Comparison of ENCODE assay signal across 8 cellular contexts in the genomic region with DNA sequence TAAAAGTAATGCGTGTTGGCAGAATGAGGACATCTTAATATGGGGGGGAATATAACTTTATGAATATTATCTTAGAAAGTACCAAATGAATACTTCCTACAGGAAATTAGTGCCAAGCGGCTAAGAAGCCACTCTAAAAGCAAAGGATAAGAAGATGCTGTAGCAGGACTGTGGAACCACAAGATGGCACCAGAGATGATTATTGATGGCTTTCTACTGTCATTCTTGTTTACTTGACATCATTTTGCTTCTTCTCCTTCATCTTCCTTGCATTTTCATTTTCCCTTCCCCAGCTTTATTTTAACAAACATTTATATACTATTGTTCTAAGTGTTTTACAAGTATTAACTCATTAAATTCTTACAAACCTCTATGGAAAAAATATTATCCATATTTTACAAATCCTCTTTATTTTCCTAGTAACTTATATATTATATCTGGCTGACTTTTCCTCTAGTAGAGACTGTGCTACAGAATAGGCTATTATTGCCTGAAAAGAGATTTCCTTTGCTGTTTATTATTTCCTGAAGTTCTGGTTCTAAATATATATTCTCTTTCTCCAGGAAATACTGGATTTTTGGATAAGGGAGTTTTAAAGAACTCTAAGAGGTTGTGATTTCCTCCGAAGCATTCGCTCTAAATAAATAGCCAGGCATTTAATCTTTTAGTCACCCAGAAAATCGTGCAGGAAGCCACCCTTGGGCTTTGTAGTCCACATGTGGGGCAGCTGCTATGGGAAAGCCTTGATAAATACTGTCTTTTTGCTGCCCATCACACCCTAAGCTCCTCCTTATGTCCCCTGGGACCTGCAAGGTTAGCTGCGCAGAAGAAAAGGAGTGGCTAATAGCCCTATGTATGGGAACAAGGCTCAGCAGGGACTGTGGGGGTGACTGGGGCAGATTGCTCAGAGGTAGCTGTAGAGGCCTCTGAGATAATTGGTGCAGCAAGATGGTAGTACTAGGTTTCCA. TPM values are rescaled to one million over a fixed set of nuclear protein-coding genes. Genes with fewer than 3 reads are reported as not detected.
A peak's percentile ranks its signal among the peaks of the same experiment; 100 is the strongest.
DNase-seq lines count a peak whose midpoint lies in the region; ATAC-seq, FAIRE-seq and TF ChIP-seq lines count a peak whose summit lies in the region.

No MANE protein-coding gene starts in this region.

- H2BK15ac ChIP-seq in H1 (ENCODE audit: low read length), result no peak overlapping the region

- H3K4ac ChIP-seq in H1 (replicated peaks; ENCODE audit: insufficient read length, low read depth, low read length), result no peak overlapping the region

- H3K36me3 Mint-ChIP-seq in Calu3 (ENCODE audit: insufficient read depth, unreplicated experiment) (no peaks in the 10 kb centered on the region), osteocyte (ENCODE audit: unreplicated experiment) (peaks cover 4% of the 10 kb centered on the region)

- no peak for TF ChIP-seq POLR2A in H1 (IDR thresholded peaks at IDR 0.05; ENCODE audit: control extremely low read depth in 1 of 2, low read depth in 2 of 2, low read length in 2 of 2)

- H3K9me2 ChIP-seq in PC-3 (replicated peaks; ENCODE audit: low read length), result no peaks in the 10 kb centered on the region

- no peaks in the 10 kb centered on the region for H3F3A ChIP-seq in PC-3 (ENCODE audit: low read length, unreplicated experiment)

- H3K79me1 ChIP-seq in H1 (ENCODE audit: low read depth, low read length), result no peaks in the 10 kb centered on the region

- POLR2A ChIA-PET in PC-3 (lab: Charles Lee; ENCODE audit: unreplicated experiment) (no interaction called here), H1 (lab: Charles Lee; ENCODE audit: partially characterized antibody) (no interaction called here)

- no peak overlapping the region for H3K27ac ChIP-seq in PC-3 (ENCODE audit: low read length)
- no peak overlapping the region for H3K27ac ChIP-seq in H1 (ENCODE audit: low read depth, low read length)

- H2BK20ac ChIP-seq in H1 (ENCODE audit: low read length), result no peak overlapping the region

- no peaks in the 10 kb centered on the region for H3K23me2 ChIP-seq in H1 (ENCODE audit: low read depth, low read length)

- no peak overlapping the region for H3K4me3 Mint-ChIP-seq in Calu3 (ENCODE audit: low read depth, unreplicated experiment)
- H3K4me3 Mint-ChIP-seq in osteocyte (ENCODE audit: unreplicated experiment), result no peak overlapping the region

- TF ChIP-seq EP300 in H1 (IDR thresholded peaks at IDR 0.05; ENCODE audit: borderline replicate concordance in 1 of 2, low read depth in 2 of 2, low read length in 2 of 2), result no peak

- CTCF ChIA-PET in Calu3 (lab: Charles Lee) (no interaction called here), PC-3 (lab: Charles Lee) (no interaction called here), H1 (lab: Charles Lee; ENCODE audit: partially characterized antibody) (interaction anchor here (0.8 to 3.9 kb wide), 14 partner anchors 9 to 1486 kb away, joined by 3 to 15 read pairs (median 4); a partner anchor contains a TSS)

- H3K14ac ChIP-seq in H1 (ENCODE audit: insufficient read length), result no peak overlapping the region

- intact Hi-C loops in Calu3 (cut with micrococcal nuclease; ENCODE audit: unreplicated experiment) (no loop called here), PC-3 (cut with micrococcal nuclease) (no loop called here)

- no peak overlapping the region for H4K5ac ChIP-seq in H1 (ENCODE audit: insufficient read length, low read depth, low read length)

- H2AFZ ChIP-seq in PC-3 (ENCODE audit: low read length), result no peak overlapping the region
- no peak overlapping the region for H2AFZ ChIP-seq in H1 (ENCODE audit: low read length)

- H3K9me3 Mint-ChIP-seq in Calu3 (ENCODE audit: low read depth, unreplicated experiment) (no peaks in the 10 kb centered on the region), osteocyte (ENCODE audit: unreplicated experiment) (no peaks in the 10 kb centered on the region)

- no peak overlapping the region for H3K18ac ChIP-seq in H1 (ENCODE audit: extremely low read depth, low read length)

- no peak overlapping the region for H3K4me3 ChIP-seq in PC-3 (ENCODE audit: low read length)
- no peak overlapping the region for H3K4me3 ChIP-seq in H1 (ENCODE audit: extremely low read depth in 1 of 4, insufficient read depth in 2 of 4, low read depth in 3 of 4, low read length in 4 of 4)

- TF ChIP-seq CTCF in Calu3 (IDR thresholded peaks at IDR 0.05; ENCODE audit: unreplicated experiment), result peak; percentile 43
- peak; percentile 68 for TF ChIP-seq CTCF in PC-3 (conservative IDR thresholded peaks at IDR 0.05; ENCODE audit: low read depth, low read length)
- peak in 2 of 3 experiments; percentile 42 to 75; a peak in 2 of 4 replicates for TF ChIP-seq CTCF in H1 (IDR thresholded peaks at IDR 0.05; ENCODE audit: control extremely low read depth in 1 of 3, insufficient read depth in 1 of 3, low read depth in 1 of 3, low read length in 3 of 3)
- TF ChIP-seq CTCF in osteocyte (IDR thresholded peaks at IDR 0.05), result peak; percentile 65

- H3K79me2 ChIP-seq in PC-3 (ENCODE audit: low read length), result no peaks in the 10 kb centered on the region
- H3K79me2 ChIP-seq in H1 (ENCODE audit: control insufficient read depth in 1 of 2, insufficient read depth in 2 of 2, low read length in 2 of 2), result no peaks in the 10 kb centered on the region

- H4K20me1 ChIP-seq in PC-3 (ENCODE audit: low read length), result no peaks in the 10 kb centered on the region
- no peaks in the 10 kb centered on the region for H4K20me1 ChIP-seq in H1 (replicated peaks in 1 of 2; ENCODE audit: control insufficient read depth in 1 of 2, insufficient read depth in 2 of 2, low read length in 2 of 2)

- H3K36me3 ChIP-seq in PC-3 (ENCODE audit: low read depth, low read length) (no peaks in the 10 kb centered on the region), H1 (ENCODE audit: control insufficient read depth in 2 of 4, insufficient read depth in 4 of 4, low read length in 3 of 4) (no peaks in the 10 kb centered on the region)

- no peak overlapping the region for H3K4me2 ChIP-seq in PC-3 (ENCODE audit: low read length)
- no peak overlapping the region for H3K4me2 ChIP-seq in H1 (ENCODE audit: insufficient read depth in 1 of 2, low read depth in 2 of 2, low read length in 2 of 2)

- no peak for DNase-seq in Calu3
- peak; percentile 46 for DNase-seq in PC-3
- DNase-seq in H1 (ENCODE audit: low read depth in 1 of 2, low spot score in 2 of 2), result no peak
- DNase-seq in osteocyte (ENCODE audit: extremely low spot score, unreplicated experiment), result no peak
- DNase-seq in OCI-M2 (lab: John Stamatoyannopoulos, UW; ENCODE audit: unreplicated experiment), result no peak
- DNase-seq in mucosa of gallbladder (ENCODE audit: low spot score), result no peak

- no peaks in the 10 kb centered on the region for H3K9me3 ChIP-seq in PC-3 (ENCODE audit: low read length)
- H3K9me3 ChIP-seq in H1 (ENCODE audit: insufficient read depth in 2 of 2, low read depth in 1 of 2, low read length in 1 of 2), result no peaks in the 10 kb centered on the region

- peak; percentile 40 to 47 for TF ChIP-seq RAD21 in H1 (IDR thresholded peaks at IDR 0.05 in 1 of 2, conservative IDR thresholded peaks at IDR 0.05 in 1 of 2; ENCODE audit: low read depth in 2 of 2, low read length in 2 of 2)

- FAIRE-seq in H1 (lab: Jason Lieb, UNC), result peak; percentile 74

- H3K9ac ChIP-seq in PC-3 (ENCODE audit: low read length), result no peak overlapping the region
- no peak overlapping the region for H3K9ac ChIP-seq in H1 (replicated peaks in 1 of 4; ENCODE audit: extremely low read depth in 1 of 4, low read depth in 3 of 4, low read length in 3 of 4)

- WGBS in H1 (ENCODE audit: extremely low coverage in 1 of 2, insufficient coverage in 1 of 2, insufficient read length in 1 of 2, insufficient replicate concordance in 2 of 2, low coverage in 1 of 2, low lambda C conversion rate in 2 of 2, missing lambda C conversion rate in 1 of 2), 2 experiments, result 64% methylated on average over 6 of the region's 6 CpGs; no CpG with 5 or more reads in 1 of the 2 experiments

- BruUV-seq in Calu3 (replicated peaks; lab: Mats Ljungman, UMichigan) (no TSS peak), PC-3 (replicated peaks; lab: Mats Ljungman, UMichigan) (no TSS peak)

- H3K27me3 ChIP-seq in PC-3 (ENCODE audit: low read length) (no peaks in the 10 kb centered on the region), H1 (replicated peaks in 1 of 4; ENCODE audit: control insufficient read depth in 3 of 4, extremely low read depth in 1 of 4, insufficient read depth in 3 of 4, low read length in 3 of 4) (no peaks in the 10 kb centered on the region)

- peak; percentile 74 for ATAC-seq in GM18868 (IDR thresholded peaks at IDR 0.05; ENCODE audit: unreplicated experiment)
- ATAC-seq in HG03175 (IDR thresholded peaks at IDR 0.05; ENCODE audit: unreplicated experiment), result peak; percentile 75
- peak; percentile 38; the same call in 1 of the 2 replicates for ATAC-seq in PC-3

- no peak overlapping the region for H3K27ac Mint-ChIP-seq in Calu3 (ENCODE audit: unreplicated experiment)
- no peak overlapping the region for H3K27ac Mint-ChIP-seq in osteocyte (ENCODE audit: unreplicated experiment)

- H2AK5ac ChIP-seq in H1 (ENCODE audit: low read depth, low read length), result no peak overlapping the region

- no peaks in the 10 kb centered on the region for H3K4me1 ChIP-seq in PC-3 (ENCODE audit: insufficient read depth, low read length)
- no peaks in the 10 kb centered on the region for H3K4me1 ChIP-seq in H1 (replicated peaks in 1 of 4; ENCODE audit: control insufficient read depth in 3 of 4, insufficient read depth in 4 of 4, low read length in 3 of 4)

- no peak overlapping the region for H4K8ac ChIP-seq in H1 (ENCODE audit: extremely low read depth, insufficient read depth, low read length)

- no peak overlapping the region for H2BK12ac ChIP-seq in H1 (ENCODE audit: low read depth, low read length)

- no peak overlapping the region for H3K56ac ChIP-seq in H1 (replicated peaks; ENCODE audit: insufficient read length, low read depth, low read length)

- H3K4me1 Mint-ChIP-seq in Calu3 (ENCODE audit: low read depth, unreplicated experiment) (no peaks in the 10 kb centered on the region), osteocyte (ENCODE audit: unreplicated experiment) (no peaks in the 10 kb centered on the region)

- no peak overlapping the region for H2BK5ac ChIP-seq in H1 (ENCODE audit: low read depth, low read length)

- no peak overlapping the region for H2BK120ac ChIP-seq in H1 (replicated peaks; ENCODE audit: low read depth, low read length)

- H3K27me3 Mint-ChIP-seq in Calu3 (ENCODE audit: unreplicated experiment) (no peaks in the 10 kb centered on the region), osteocyte (ENCODE audit: unreplicated experiment) (peaks cover 2% of the 10 kb centered on the region)

- no peak overlapping the region for H4K91ac ChIP-seq in H1 (replicated peaks; ENCODE audit: insufficient read length, low read length)

- no peak overlapping the region for H3K23ac ChIP-seq in H1 (ENCODE audit: insufficient read length)

RNA-seq across cellular contexts. Expression of a gene that starts 9.2 kb away (rescaled TPM):
- total RNA-seq in Calu3 (2022) (0.12 TPM in 1 of 2 replicates, not detected in the other), PC-3 (2014; rRNA removed) (not detected in 2 replicates), osteocyte (0.13 TPM in 2 replicates), mucosa of gallbladder (0.20 TPM)
- not detected in 2 replicates for total RNA-seq in H1 (2021; fragmentation: NEBNext Ultra II Directional; extraction: Animal tissue kit (Norgen Biotek cat#: 25700))
- polyA plus RNA-seq in H1 (2011; rRNA removed), result not detected in 2 replicates
- not detected for polyA plus RNA-seq in H1 (2011; cell fraction: cytosol; rRNA removed)
- not detected for polyA plus RNA-seq in H1 (2011; cell fraction: nucleus; rRNA removed)
- not detected in 4 replicates for polyA plus RNA-seq in H1 (2012, experiment 1 of 2)
- not detected for polyA plus RNA-seq in H1 (2012, experiment 2 of 2)
- not detected for polyA plus RNA-seq in H1 (2013, experiment 1 of 2)
- not detected for polyA plus RNA-seq in H1 (2013, experiment 2 of 2)
- not detected in 2 replicates for polyA minus RNA-seq in H1 (2011; rRNA and poly(A)+ RNA removed)
- polyA minus RNA-seq in H1 (2011; cell fraction: cytosol; rRNA and poly(A)+ RNA removed), result not detected
- polyA minus RNA-seq in H1 (2011; cell fraction: nucleus; rRNA and poly(A)+ RNA removed), result not detected
